8 cellular contexts compared by ENCODE assay signal in the genomic region with DNA sequence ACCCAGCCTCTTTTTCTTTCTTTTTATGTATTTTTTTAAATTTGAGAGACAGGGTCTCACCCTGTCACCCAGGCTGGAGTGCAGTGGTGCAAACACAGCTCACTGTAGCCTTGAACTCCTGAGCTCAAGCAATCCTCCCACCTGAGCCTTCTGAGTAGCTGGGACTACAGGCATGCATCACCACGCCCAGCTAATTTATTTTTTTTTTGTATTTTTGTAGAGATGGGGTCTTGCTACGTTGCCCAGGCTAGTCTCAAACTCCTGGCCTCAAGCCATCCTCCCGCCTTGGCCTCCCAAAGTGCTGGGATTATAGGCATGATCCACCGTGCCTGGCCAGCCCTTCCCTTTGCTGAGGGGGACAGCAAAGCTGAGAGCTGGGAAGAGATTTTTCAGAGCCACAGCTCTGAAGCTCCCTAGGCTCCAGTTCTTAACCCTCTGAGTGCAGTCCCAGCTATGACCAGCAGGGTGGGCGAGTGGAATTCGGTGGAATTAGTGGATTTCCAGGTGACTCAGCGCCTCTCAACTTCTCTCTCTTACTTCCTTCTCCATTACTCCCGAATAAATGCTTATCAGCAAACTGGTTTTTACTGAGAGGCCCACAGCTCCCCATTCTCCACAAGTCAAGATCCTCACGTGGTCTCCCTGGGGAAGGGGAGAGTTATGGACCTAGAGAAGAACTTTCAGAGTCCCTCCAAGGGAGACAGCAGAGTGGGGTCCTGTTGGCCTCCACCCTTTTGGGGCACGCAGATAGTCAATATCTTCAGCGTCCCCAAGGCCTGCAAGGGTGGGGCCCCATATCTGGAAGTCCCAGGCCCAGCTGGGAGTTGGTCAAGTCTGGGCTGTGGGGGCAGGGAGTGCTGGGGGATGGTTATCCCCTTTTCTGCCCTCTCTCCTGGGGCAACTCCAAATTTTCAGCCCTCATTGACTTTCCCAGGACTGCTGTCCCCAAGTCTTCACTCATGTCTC. TPM values are rescaled to one million over a fixed set of nuclear protein-coding genes. Genes with fewer than 3 reads are reported as not detected.
DNase-seq lines count a peak whose midpoint lies in the region; ATAC-seq lines count a peak whose summit lies in the region.

No MANE protein-coding gene starts in this region.

- H3K36me3 ChIP-seq in BLaER1 (no peaks in the 10 kb centered on the region), mesenchymal stem cell (ENCODE audit: control insufficient read depth in 1 of 2, insufficient read depth in 2 of 2, low read depth in 1 of 2, low read length in 2 of 2) (no peaks in the 10 kb centered on the region)

- 45% methylated on average over 9 of the region's 11 CpGs for WGBS in mesenchymal stem cell

- H3K9me3 Mint-ChIP-seq in effector memory CD8-positive, alpha-beta T cell, result no peaks in the 10 kb centered on the region

- no peak overlapping the region for H2BK15ac ChIP-seq in mesenchymal stem cell (ENCODE audit: low read depth, poor library complexity, severe bottlenecking)

- H3K4ac ChIP-seq in mesenchymal stem cell (ENCODE audit: low read depth in 1 of 2, low read length in 2 of 2), result peak overlapping the region; percentile 49 to 64

- H2AFZ ChIP-seq in mesenchymal stem cell (ENCODE audit: low read depth, low read length), result no peak overlapping the region

- H3K4me3 ChIP-seq in BLaER1, result peak overlapping the region; percentile 76
- H3K4me3 ChIP-seq in mesenchymal stem cell (ENCODE audit: insufficient read depth in 1 of 2, low read depth in 1 of 2, low read length in 2 of 2), result peak overlapping the region in 1 of 2 experiments; percentile 83

- peak overlapping the region; percentile 93 for H3K4me2 ChIP-seq in BLaER1
- peak overlapping the region; percentile 72 for H3K4me2 ChIP-seq in mesenchymal stem cell (ENCODE audit: low read length, poor library complexity, severe bottlenecking)

- H3K4me3 Mint-ChIP-seq in effector memory CD8-positive, alpha-beta T cell, result peak overlapping the region; percentile 79 to 84

- no peak overlapping the region for H3K14ac ChIP-seq in mesenchymal stem cell (ENCODE audit: low read length in 2 of 2)

- peak overlapping the region; percentile 80; the same call in 1 of the 2 replicates for H3K9ac ChIP-seq in BLaER1
- H3K9ac ChIP-seq in mesenchymal stem cell (ENCODE audit: low read length), result peak overlapping the region; percentile 91

- DNase-seq in HK-2 (ENCODE audit: unreplicated experiment) (peak; percentile 89), NCI-H82 (lab: John Stamatoyannopoulos, UW) (peak; percentile 90), mesenchymal stem cell (peak; percentile 92)
- DNase-seq in activated CD8-positive, alpha-beta memory T cell treated with anti-CD3 and anti-CD28 coated beads for 1 hour (ENCODE audit: extremely low read depth in 1 of 2, low read depth in 1 of 2), result peak; percentile 41 to 57
- peak; percentile 52 to 72 (median 58) for DNase-seq in effector memory CD8-positive, alpha-beta T cell
- peak in 2 of 3 donors; percentile 66 to 69 for DNase-seq in stimulated activated CD4-positive, alpha-beta T cell treated with anti-CD3 and anti-CD28 coated beads, TNF-alpha, amount 100 ng/mL, for 48 hours (ENCODE audit: low read depth in 3 of 3)

- peak overlapping the region; percentile 94 to 95 for H3K27ac Mint-ChIP-seq in effector memory CD8-positive, alpha-beta T cell

- H3K79me1 ChIP-seq in mesenchymal stem cell (replicated peaks; ENCODE audit: low read length, poor library complexity, severe bottlenecking), result peaks cover 9% of the 10 kb centered on the region

- H3K18ac ChIP-seq in mesenchymal stem cell (ENCODE audit: low read depth in 1 of 2, low read length in 2 of 2), result peak overlapping the region; percentile 61 to 99

- H3K27me3 ChIP-seq in BLaER1 (peaks cover 5% of the 10 kb centered on the region; the same call in 1 of the 2 replicates), mesenchymal stem cell (ENCODE audit: control insufficient read depth in 1 of 2, insufficient read depth in 1 of 2, low read length in 2 of 2) (peaks cover 0 to 9% of the 10 kb centered on the region in 2 experiments)

- H3K4me1 ChIP-seq in BLaER1 (peaks cover 34% of the 10 kb centered on the region), mesenchymal stem cell (ENCODE audit: control insufficient read depth, insufficient read depth, low read depth, low read length) (peaks cover 22% of the 10 kb centered on the region)

- H3K4me1 Mint-ChIP-seq in effector memory CD8-positive, alpha-beta T cell (ENCODE audit: low read depth in 2 of 2), result peaks cover 20 to 26% of the 10 kb centered on the region in 2 donors

- H4K8ac ChIP-seq in mesenchymal stem cell (ENCODE audit: low read length), result no peak overlapping the region

- no peak overlapping the region for H3K23ac ChIP-seq in mesenchymal stem cell (ENCODE audit: low read length in 2 of 2)

- no peaks in the 10 kb centered on the region for H4K20me1 ChIP-seq in BLaER1

- H3K9me3 ChIP-seq in BLaER1 (no peaks in the 10 kb centered on the region), mesenchymal stem cell (ENCODE audit: control insufficient read depth, low read length) (no peaks in the 10 kb centered on the region)

- peak overlapping the region; percentile 96 for H2AK5ac ChIP-seq in mesenchymal stem cell (ENCODE audit: low read length, severe bottlenecking)

- peak overlapping the region in 1 of 2 experiments; percentile 33 for H2BK12ac ChIP-seq in mesenchymal stem cell (ENCODE audit: low read length in 2 of 2)

- no peak overlapping the region for H2BK120ac ChIP-seq in mesenchymal stem cell (ENCODE audit: low read depth, low read length)

- peaks cover 6 to 11% of the 10 kb centered on the region in 2 donors for H3K27me3 Mint-ChIP-seq in effector memory CD8-positive, alpha-beta T cell

- H4K91ac ChIP-seq in mesenchymal stem cell (ENCODE audit: low read length), result peak overlapping the region; percentile 69

- ATAC-seq in effector memory CD8-positive, alpha-beta T cell (replicated peaks), result no peak
- ATAC-seq in GM19397 (IDR thresholded peaks at IDR 0.05; ENCODE audit: unreplicated experiment), result no peak

- peaks cover 27% of the 10 kb centered on the region for H3K36me3 Mint-ChIP-seq in effector memory CD8-positive, alpha-beta T cell (ENCODE audit: insufficient read depth)

- H3K27ac ChIP-seq in BLaER1 (no peak overlapping the region), mesenchymal stem cell (ENCODE audit: low read length, poor library complexity, severe bottlenecking) (peak overlapping the region; percentile 75)

- H2BK5ac ChIP-seq in mesenchymal stem cell (ENCODE audit: low read depth, low read length, poor library complexity, severe bottlenecking), result no peak overlapping the region

RNA-seq across cellular contexts. Expression of a gene that starts 1.2 kb away (rescaled TPM):
- 83.8 TPM for polyA plus RNA-seq in mesenchymal stem cell (2013, experiment 1 of 2)
- polyA plus RNA-seq in mesenchymal stem cell (2013, experiment 2 of 2), result 80.0 TPM

RNA-seq across cellular contexts. Expression of a gene that starts 2.5 kb away (rescaled TPM):
- polyA plus RNA-seq in mesenchymal stem cell (2013, experiment 1 of 2), result 0.23 TPM
- polyA plus RNA-seq in mesenchymal stem cell (2013, experiment 2 of 2), result 0.15 TPM

RNA-seq across cellular contexts. Expression of a gene that starts 20.2 kb away (rescaled TPM):
- 22.0 TPM for polyA plus RNA-seq in mesenchymal stem cell (2013, experiment 1 of 2)
- 22.4 TPM for polyA plus RNA-seq in mesenchymal stem cell (2013, experiment 2 of 2)

RNA-seq across cellular contexts. Expression of a gene that starts 38.5 kb away (rescaled TPM):
- polyA plus RNA-seq in mesenchymal stem cell (2013, experiment 1 of 2), result 11.7 TPM
- 12.3 TPM for polyA plus RNA-seq in mesenchymal stem cell (2013, experiment 2 of 2)

RNA-seq across cellular contexts. Expression of a gene that starts 51.2 kb away (rescaled TPM):
- 2.1 TPM for polyA plus RNA-seq in mesenchymal stem cell (2013, experiment 1 of 2)
- polyA plus RNA-seq in mesenchymal stem cell (2013, experiment 2 of 2), result 1.9 TPM
